Comparison of ENCODE assay signal across 21 cellular contexts in genomic region chr3:32620911-32621310, GRCh38.
"Had no signal": no experiment of that assay in that cellular context is flagged by ENCODE, and none has a peak within 500 bp of the region (broad histone marks: within the 10 kb centered on the region; RNA-seq: fewer than 3 reads in every experiment).

No MANE protein-coding gene starts in this region.

- H3K79me2 ChIP-seq: hepatocyte had no signal

- H3K4me3 Mint-ChIP-seq: naive thymus-derived CD4-positive, alpha-beta T cell had no signal

- H3K4me1 ChIP-seq: foreskin keratinocyte, gastroesophageal sphincter, heart left ventricle, left lung, lower lobe of right lung had no signal

- H2AFZ ChIP-seq: hepatocyte had no signal

- H3K4me2 ChIP-seq: hepatocyte had no signal

- H3K27me3 ChIP-seq: dorsolateral prefrontal cortex, esophagus squamous epithelium, gastroesophageal sphincter, heart left ventricle, hepatocyte, left lung had no signal

- H3K4me3 ChIP-seq: coronary artery, dorsolateral prefrontal cortex, esophagus squamous epithelium, gastroesophageal sphincter, heart left ventricle, hepatocyte, left lung, lower lobe of right lung had no signal

- DNase-seq: dermis blood vessel endothelial cell; dorsolateral prefrontal cortex; effector CD4-positive, alpha-beta T cell; effector memory CD4-positive, alpha-beta T cell; erythroblast; esophagus squamous epithelium; foreskin keratinocyte; heart left ventricle; hypothalamus; left cardiac atrium; left lung; left ventricle myocardium superior; lower lobe of right lung; mesendoderm; midbrain; naive thymus-derived CD4-positive, alpha-beta T cell had no signal

- H3K27ac Mint-ChIP-seq: naive thymus-derived CD4-positive, alpha-beta T cell had no signal

- H3K36me3 ChIP-seq: esophagus squamous epithelium, gastroesophageal sphincter, heart left ventricle, left lung, lower lobe of right lung had no signal

- H3K27ac ChIP-seq: dorsolateral prefrontal cortex, epithelial cell of prostate, esophagus squamous epithelium, foreskin keratinocyte, gastroesophageal sphincter, heart left ventricle, hepatocyte, left lung, lower lobe of right lung had no signal

- ATAC-seq: esophagus mucosa; foreskin keratinocyte; gastroesophageal sphincter; heart left ventricle; left cardiac atrium; left lung; left ventricle myocardium superior; lower lobe of right lung; naive thymus-derived CD4-positive, alpha-beta T cell had no signal

- H3K4me1 Mint-ChIP-seq: naive thymus-derived CD4-positive, alpha-beta T cell had no signal

- H3K9me3 ChIP-seq: gastroesophageal sphincter had no signal
